9 cellular contexts compared by ENCODE assay signal in genomic region chr12:28161697-28162096, GRCh38.
"Had no signal": no experiment of that assay in that cellular context is flagged by ENCODE, and none has a peak within 500 bp of the region (broad histone marks: within the 10 kb centered on the region; RNA-seq: fewer than 3 reads in every experiment).

No MANE protein-coding gene starts in this region.

- H3K9ac ChIP-seq: KMS-11 had no signal

- ATAC-seq: GM23338, HCT116 had no signal

- H3K27ac ChIP-seq: HL-60, KMS-11 had no signal

- H3K36me3 ChIP-seq: HAP-1 had no signal

- H3K4me2 ChIP-seq: GM23338, KMS-11 had no signal

- DNase-seq: H7, HFFc6, Karpas-422, KBM-7 had no signal

- H3K4me3 ChIP-seq: GM23338, HAP-1 had no signal

- H3K9me3 ChIP-seq: HAP-1 had no signal

- H2AFZ ChIP-seq: GM23338 had no signal
